1 cellular context compared by ENCODE assay signal in the genomic region with DNA sequence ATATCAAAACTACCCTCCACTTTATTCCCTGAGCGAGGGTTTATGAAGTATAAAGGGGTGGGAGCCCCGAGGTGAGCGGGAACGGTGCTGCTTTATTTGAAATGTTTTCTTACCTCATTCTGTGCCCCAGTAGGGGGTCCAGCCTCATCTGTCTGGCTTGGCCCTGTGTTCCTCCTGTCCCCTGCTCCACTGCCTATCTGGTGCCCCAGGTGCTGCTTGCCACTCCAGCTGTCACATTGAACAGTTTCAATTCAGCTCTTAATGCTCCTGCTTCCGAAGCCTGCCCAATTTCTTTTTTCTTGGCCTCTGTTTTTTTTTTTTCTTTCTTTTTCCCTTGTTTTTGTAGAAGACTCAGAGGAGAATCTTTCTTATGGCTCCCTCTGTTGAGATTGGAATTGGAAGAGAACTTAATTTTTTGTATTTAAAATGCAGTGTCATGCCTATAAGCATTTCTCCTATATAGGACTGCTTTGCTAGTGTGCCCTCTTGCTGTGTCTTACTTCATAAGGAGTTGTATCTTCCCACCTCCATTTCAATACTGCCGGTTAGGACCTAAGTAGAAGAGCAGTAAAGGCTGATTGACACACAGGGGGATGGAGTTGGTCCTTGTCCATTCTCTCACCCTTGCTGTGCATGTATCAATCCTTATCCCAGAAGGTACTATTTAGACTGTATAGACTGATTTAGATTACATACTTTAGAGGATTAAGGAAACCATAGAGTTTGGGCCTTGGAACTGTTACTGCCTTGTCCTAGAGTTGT.
TF ChIP-seq lines count a peak whose summit lies in the region.

No MANE protein-coding gene starts in this region.

TF ChIP-seq in H1, 55 proteins besides CTCF, POLR2A, EP300 and RAD21 (continued from another document):
- TF ChIP-seq, protein P1, sequence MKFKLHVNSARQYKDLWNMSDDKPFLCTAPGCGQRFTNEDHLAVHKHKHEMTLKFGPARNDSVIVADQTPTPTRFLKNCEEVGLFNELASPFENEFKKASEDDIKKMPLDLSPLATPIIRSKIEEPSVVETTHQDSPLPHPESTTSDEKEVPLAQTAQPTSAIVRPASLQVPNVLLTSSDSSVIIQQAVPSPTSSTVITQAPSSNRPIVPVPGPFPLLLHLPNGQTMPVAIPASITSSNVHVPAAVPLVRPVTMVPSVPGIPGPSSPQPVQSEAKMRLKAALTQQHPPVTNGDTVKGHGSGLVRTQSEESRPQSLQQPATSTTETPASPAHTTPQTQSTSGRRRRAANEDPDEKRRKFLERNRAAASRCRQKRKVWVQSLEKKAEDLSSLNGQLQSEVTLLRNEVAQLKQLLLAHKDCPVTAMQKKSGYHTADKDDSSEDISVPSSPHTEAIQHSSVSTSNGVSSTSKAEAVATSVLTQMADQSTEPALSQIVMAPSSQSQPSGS (IDR thresholded peaks at IDR 0.05; ENCODE audit: low read length) = no peak
- TF ChIP-seq SP2 (IDR thresholded peaks at IDR 0.05; ENCODE audit: low read length) (no peak), KDM5A (IDR thresholded peaks at IDR 0.05; ENCODE audit: low read length) (no peak), EZH2 (IDR thresholded peaks at IDR 0.05; ENCODE audit: low read depth, low read length, severe bottlenecking) (no peak), CEBPB (IDR thresholded peaks at IDR 0.05; ENCODE audit: low read depth, low read length) (no peak), SIRT6 (IDR thresholded peaks at IDR 0.05; ENCODE audit: low read length) (no peak), CBX5 (IDR thresholded peaks at IDR 0.05; ENCODE audit: low read depth, low read length) (no peak), TBP (IDR thresholded peaks at IDR 0.05; ENCODE audit: low read depth, low read length) (no peak), BACH1 (IDR thresholded peaks at IDR 0.05; ENCODE audit: low read length) (no peak), HDAC6 (IDR thresholded peaks at IDR 0.05; ENCODE audit: low read depth, low read length) (no peak)
- TF ChIP-seq, protein P2, sequence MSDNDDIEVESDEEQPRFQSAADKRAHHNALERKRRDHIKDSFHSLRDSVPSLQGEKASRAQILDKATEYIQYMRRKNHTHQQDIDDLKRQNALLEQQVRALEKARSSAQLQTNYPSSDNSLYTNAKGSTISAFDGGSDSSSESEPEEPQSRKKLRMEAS (IDR thresholded peaks at IDR 0.05) = no peak
- TF ChIP-seq, protein P3, sequence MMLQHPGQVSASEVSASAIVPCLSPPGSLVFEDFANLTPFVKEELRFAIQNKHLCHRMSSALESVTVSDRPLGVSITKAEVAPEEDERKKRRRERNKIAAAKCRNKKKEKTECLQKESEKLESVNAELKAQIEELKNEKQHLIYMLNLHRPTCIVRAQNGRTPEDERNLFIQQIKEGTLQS (IDR thresholded peaks at IDR 0.05; ENCODE audit: insufficient read depth, low read depth, low read length) = no peak
